ENCODE assay signal across 8 cellular contexts in genomic region chr4:139454646-139455045, GRCh38. TPM values are rescaled to one million over a fixed set of nuclear protein-coding genes. Genes with fewer than 3 reads are reported as not detected.
DNase-seq lines count a peak whose midpoint lies in the region; ATAC-seq and TF ChIP-seq lines count a peak whose summit lies in the region.

No MANE protein-coding gene starts in this region.

- no peak for TF ChIP-seq POLR2A in esophagus squamous epithelium (IDR thresholded peaks at IDR 0.05)

- peaks cover 77% of the 10 kb centered on the region for H3K79me2 ChIP-seq in PC-9 (ENCODE audit: low read depth)

- peak overlapping the region; percentile 79 for H3K27ac ChIP-seq in PC-9
- peak overlapping the region; percentile 97 to 99 (median 99) for H3K27ac ChIP-seq in esophagus squamous epithelium
- H3K27ac ChIP-seq in rectal smooth muscle tissue (ENCODE audit: low read depth, low read length), result peak overlapping the region; percentile 98

- no peaks in the 10 kb centered on the region for H3K9me3 ChIP-seq in PC-9 (ENCODE audit: insufficient read depth, low read depth)
- H3K9me3 ChIP-seq in esophagus squamous epithelium, result no peaks in the 10 kb centered on the region

- H3K4me1 ChIP-seq in PC-9 (replicated peaks; ENCODE audit: insufficient read depth) (peaks cover 47% of the 10 kb centered on the region), esophagus squamous epithelium (peaks cover 15 to 74% (median 35%) of the 10 kb centered on the region in 3 donors), rectal smooth muscle tissue (ENCODE audit: control insufficient read depth, insufficient read depth, low read length) (peaks cover 9% of the 10 kb centered on the region)

- no peaks in the 10 kb centered on the region for H4K20me1 ChIP-seq in PC-9 (ENCODE audit: insufficient read depth)

- peak overlapping the region; percentile 80 for H3K4me2 ChIP-seq in PC-9

- no peaks in the 10 kb centered on the region for H3K36me3 ChIP-seq in PC-9 (ENCODE audit: low read depth)
- H3K36me3 ChIP-seq in esophagus squamous epithelium, result no peaks in the 10 kb centered on the region
- peaks cover 3% of the 10 kb centered on the region for H3K36me3 ChIP-seq in rectal smooth muscle tissue (ENCODE audit: control insufficient read depth, insufficient read depth, low read length)

- POLR2A ChIA-PET in PC-9 (lab: Charles Lee; ENCODE audit: unreplicated experiment), result no interaction called here

- TF ChIP-seq CTCF in GM12864 (IDR thresholded peaks at IDR 0.05; ENCODE audit: low read depth, low read length, missing control alignments), result no peak
- no peak for TF ChIP-seq CTCF in PC-9 (conservative IDR thresholded peaks at IDR 0.05)
- no peak for TF ChIP-seq CTCF in esophagus squamous epithelium (IDR thresholded peaks at IDR 0.05)

- H3K9me2 ChIP-seq in PC-9 (ENCODE audit: insufficient read depth), result no peaks in the 10 kb centered on the region

- peaks cover 13% of the 10 kb centered on the region for H3F3A ChIP-seq in PC-9 (ENCODE audit: insufficient read depth, low read depth)

- H3K9ac ChIP-seq in rectal smooth muscle tissue (ENCODE audit: low read length), result peak overlapping the region; percentile 89

- H3K27me3 ChIP-seq in PC-9 (ENCODE audit: insufficient read depth, low read depth) (no peaks in the 10 kb centered on the region), esophagus squamous epithelium (no peaks in the 10 kb centered on the region), rectal smooth muscle tissue (ENCODE audit: control insufficient read depth, insufficient read depth, low read length) (no peaks in the 10 kb centered on the region)

- peak overlapping the region; percentile 100 for H3K4me3 ChIP-seq in GM12864 (ENCODE audit: low read depth, low read length)
- H3K4me3 ChIP-seq in PC-9, result peak overlapping the region; percentile 90
- peak overlapping the region; percentile 72 to 97 (median 88) for H3K4me3 ChIP-seq in esophagus squamous epithelium
- H3K4me3 ChIP-seq in rectal smooth muscle tissue (ENCODE audit: low read length), result peak overlapping the region; percentile 96

- BruUV-seq in PC-9 (replicated peaks; lab: Mats Ljungman, UMichigan), result no TSS peak

- ATAC-seq in GM21576 (IDR thresholded peaks at IDR 0.05; ENCODE audit: unreplicated experiment), result no peak

- 1 to 3% methylated on average over 8 of the region's 8 CpGs for WGBS in esophagus squamous epithelium, 2 donors

- CTCF ChIA-PET in PC-9 (lab: Charles Lee), result no interaction called here

- H2AFZ ChIP-seq in PC-9, result peak overlapping the region; percentile 85

- DNase-seq in GM12864 (ENCODE audit: low read depth), result no peak
- DNase-seq in PC-9, result no peak
- DNase-seq in esophagus squamous epithelium (lab: John Stamatoyannopoulos, UW), result no peak
- DNase-seq in NCI-H1417 treated with DMSO at 0.1 percent for 48 hours (lab: John Stamatoyannopoulos, UW), result no peak
- no peak for DNase-seq in GF-D8 (lab: John Stamatoyannopoulos, UW)
- no peak for DNase-seq in NCI-H446 (lab: John Stamatoyannopoulos, UW)

- intact Hi-C loops in PC-9 (cut with micrococcal nuclease; ENCODE audit: unreplicated experiment) (loop anchor here (5.0 kb wide), 2 partner anchors 372 to 918 kb away; partner anchors contain the start of gene SCOC), esophagus squamous epithelium (cut with DNase I) (no loop called here)

RNA-seq across cellular contexts. Expression of gene RAB33B, which starts 0.7 kb away (rescaled TPM):
- total RNA-seq in PC-9 (2021) (6.6 and 7.7 TPM in 2 replicates), esophagus squamous epithelium (1 to 10 TPM; 3.4 to 9.2 (median 6.6) TPM)
